Comparison of ENCODE assay signal across 21 cellular contexts in the genomic region with DNA sequence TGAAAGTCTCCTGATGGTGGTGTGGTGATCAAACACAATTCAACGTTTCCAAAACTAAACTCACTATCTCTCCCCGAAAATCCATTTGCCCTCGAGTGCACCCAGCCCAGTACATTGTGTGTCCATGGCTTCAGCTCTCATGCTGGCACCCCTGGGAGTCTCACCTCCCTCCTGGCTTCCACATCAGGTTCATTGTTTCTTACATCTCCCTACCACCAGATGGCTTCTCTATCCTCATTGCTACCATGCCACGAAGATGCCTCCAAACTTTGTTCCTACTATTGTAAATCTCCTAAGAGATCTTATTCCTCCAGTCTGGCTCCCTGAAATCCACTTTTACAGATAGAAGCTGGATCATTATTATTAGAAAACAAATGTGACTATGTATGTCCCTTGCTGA.
DNase-seq lines count a peak whose midpoint lies in the region; ATAC-seq and TF ChIP-seq lines count a peak whose summit lies in the region.
"Had no signal": no experiment of that assay in that cellular context is flagged by ENCODE, and none has a peak within 500 bp of the region (broad histone marks: within the 10 kb centered on the region; RNA-seq: fewer than 3 reads in every experiment).

No MANE protein-coding gene starts in this region.

- H3K4me3 ChIP-seq in A673 (ENCODE audit: low read depth, low read length, poor library complexity, severe bottlenecking), result no peak overlapping the region
- no peak overlapping the region for H3K4me3 ChIP-seq in WERI-Rb-1 (ENCODE audit: low read depth, low read length)
- H3K4me3 ChIP-seq in colonic mucosa, result no peak overlapping the region

- H3K27ac ChIP-seq in A673 (ENCODE audit: low read depth, low read length, poor library complexity, severe bottlenecking), result no peak overlapping the region
- no peak overlapping the region for H3K27ac ChIP-seq in WERI-Rb-1
- H3K27ac ChIP-seq in colonic mucosa, result no peak overlapping the region

- DNase-seq in NCI-H146 (lab: John Stamatoyannopoulos, UW) (peak; percentile 10), NCI-H146 treated with DMSO at 0.1 percent for 48 hours (lab: John Stamatoyannopoulos, UW; ENCODE audit: unreplicated experiment) (no peak), A673 (ENCODE audit: low spot score) (no peak), NCI-H345 (lab: John Stamatoyannopoulos, UW) (peak; percentile 22), WERI-Rb-1 (no peak), colonic mucosa (no peak)
- DNase-seq: BE2C; Caco-2; CD4-positive, alpha-beta T cell; DMS79; HFFc6; KG1; MV-4-11; NCI-H2029; NCI-H2227 treated with DMSO at 0.1 percent for 48 hours; NCI-H526 treated with DMSO at 0.1 percent for 48 hours; NK-92 treated with Interleukin-12 subunit alpha and Interleukin-12 subunit beta, amount 100 ng/mL, for 24 hours; RPMI8226; SHP77 treated with DMSO at 0.1 percent for 48 hours had no signal

- POLR2A ChIA-PET in A673 (lab: Charles Lee; ENCODE audit: low non-redundant PET), result no interaction called here

- intact Hi-C loops in A673 (cut with micrococcal nuclease; ENCODE audit: unreplicated experiment), result no loop called here
- intact Hi-C loops in colonic mucosa (cut with DNase I), result no loop called here

- H3K27me3 ChIP-seq in A673 (replicated peaks; ENCODE audit: insufficient read depth, low read depth, low read length, poor library complexity), result peaks cover 4% of the 10 kb centered on the region
- no peaks in the 10 kb centered on the region for H3K27me3 ChIP-seq in WERI-Rb-1 (ENCODE audit: insufficient read depth, low read depth, severe bottlenecking)
- no peaks in the 10 kb centered on the region for H3K27me3 ChIP-seq in colonic mucosa
- H3K27me3 ChIP-seq: BE2C had no signal

- no TSS peak for BruUV-seq in A673 (replicated peaks; lab: Mats Ljungman, UMichigan)

- H3K4me1 ChIP-seq in A673 (ENCODE audit: insufficient read depth, low read length, poor library complexity, severe bottlenecking) (no peaks in the 10 kb centered on the region), colonic mucosa (no peaks in the 10 kb centered on the region)
- H3K4me1 ChIP-seq: BE2C, Caco-2 had no signal

- CTCF ChIA-PET in A673 (lab: Charles Lee), result no interaction called here

- H3K36me3 ChIP-seq in A673 (ENCODE audit: insufficient read depth, low read length, poor library complexity, severe bottlenecking) (no peaks in the 10 kb centered on the region), WERI-Rb-1 (no peaks in the 10 kb centered on the region), colonic mucosa (no peaks in the 10 kb centered on the region)
- H3K36me3 ChIP-seq: BE2C had no signal

- TF ChIP-seq CTCF in A673 (conservative IDR thresholded peaks at IDR 0.05; ENCODE audit: low read depth, low read length) (0 out of 2 replicates have a peak, but pooled peaks have one; percentile 20), WERI-Rb-1 (IDR thresholded peaks at IDR 0.05; ENCODE audit: low read depth, low read length) (peak; percentile 51), colonic mucosa (IDR thresholded peaks at IDR 0.05) (no peak)

- ATAC-seq in HG03139 (IDR thresholded peaks at IDR 0.05; ENCODE audit: unreplicated experiment) (no peak), HG03442 (IDR thresholded peaks at IDR 0.05; ENCODE audit: unreplicated experiment) (no peak)

- H3K9ac ChIP-seq in colonic mucosa (ENCODE audit: low read depth in 2 of 2, low read length in 2 of 2), result no peak overlapping the region

- H3K9me3 ChIP-seq in A673 (ENCODE audit: low read depth, low read length, poor library complexity, severe bottlenecking) (no peaks in the 10 kb centered on the region), WERI-Rb-1 (ENCODE audit: severe bottlenecking) (peaks cover 8% of the 10 kb centered on the region), colonic mucosa (no peaks in the 10 kb centered on the region)
- H3K9me3 ChIP-seq: BE2C, Caco-2 had no signal

Comparison
In these comparisons a context has a peak if more than half of its experiments do, and no peak if none do; other contexts are left out.
1. DNase-seq: peak in NCI-H146 (single experiment) and NCI-H345 (single experiment); none in NCI-H146 treated with DMSO at 0.1 percent for 48 hours (single experiment), A673 (single experiment), WERI-Rb-1 (single experiment) and colonic mucosa (single experiment).